14 cellular contexts compared by ENCODE assay signal in the genomic region with DNA sequence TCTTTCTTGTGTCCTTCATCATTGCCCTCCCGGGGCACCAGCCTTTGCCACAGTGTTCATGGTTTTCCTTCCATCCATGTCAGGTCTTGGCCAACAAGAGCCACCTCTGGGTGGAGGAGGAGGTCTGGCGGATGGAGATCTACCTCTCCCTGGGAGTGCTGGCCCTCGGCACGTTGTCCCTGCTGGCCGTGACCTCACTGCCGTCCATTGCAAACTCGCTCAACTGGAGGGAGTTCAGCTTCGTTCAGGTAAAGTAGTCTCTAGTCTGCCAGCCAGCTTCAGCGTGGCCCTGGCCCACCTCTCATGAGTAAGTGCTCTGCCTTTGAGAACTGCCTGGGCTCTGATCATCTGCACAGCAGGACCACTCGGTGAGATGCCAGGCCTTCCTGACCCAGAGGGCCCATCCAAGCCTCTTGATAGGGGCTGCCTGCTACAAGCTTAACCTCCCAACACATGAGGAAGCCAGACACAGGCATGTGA. TPM values are rescaled to one million over a fixed set of nuclear protein-coding genes. Genes with fewer than 3 reads are reported as not detected.
DNase-seq lines count a peak whose midpoint lies in the region; ATAC-seq, FAIRE-seq and TF ChIP-seq lines count a peak whose summit lies in the region.
"Had no signal": no experiment of that assay in that cellular context is flagged by ENCODE, and none has a peak within 500 bp of the region (broad histone marks: within the 10 kb centered on the region; RNA-seq: fewer than 3 reads in every experiment).

No MANE protein-coding gene starts in this region.

- peak overlapping the region; percentile 72 for H3K4ac ChIP-seq in H1 (replicated peaks; ENCODE audit: insufficient read length, low read depth, low read length)

- no peak overlapping the region for H3K9ac ChIP-seq in H1 (replicated peaks in 1 of 4; ENCODE audit: extremely low read depth in 1 of 4, low read depth in 3 of 4, low read length in 3 of 4)
- H3K9ac ChIP-seq: BLaER1 treated with 17β-estradiol and CSF1 and Interleukin-3, amounts not matched to agents 10 nM and 100 nM had no signal

- POLR2A ChIA-PET in H1 (lab: Charles Lee; ENCODE audit: partially characterized antibody): interaction anchor here (1.4 to 2.2 kb wide), 3 partner anchors 10 to 13 kb away, joined by 4 to 8 read pairs (median 5); no protein-coding TSS in a partner anchor

- H3K36me3 ChIP-seq in H7 (replicated peaks; ENCODE audit: control insufficient read depth, insufficient read depth, low read length) (peaks cover 7% of the 10 kb centered on the region), MG63 (peaks cover 42% of the 10 kb centered on the region), H1 (ENCODE audit: control insufficient read depth in 2 of 4, insufficient read depth in 4 of 4, low read length in 3 of 4) (peaks cover 0 to 5% (median 2%) of the 10 kb centered on the region in 4 experiments; a peak in 1 of 8 replicates), osteoblast (ENCODE audit: insufficient read depth, low read length) (peaks cover 8% of the 10 kb centered on the region)
- H3K36me3 ChIP-seq: SJCRH30 had no signal

- no peaks in the 10 kb centered on the region for H3K79me2 ChIP-seq in H1 (ENCODE audit: control insufficient read depth in 1 of 2, insufficient read depth in 2 of 2, low read length in 2 of 2)
- H3K79me2 ChIP-seq in osteoblast (ENCODE audit: insufficient read depth, low read length): peaks cover 9% of the 10 kb centered on the region

- H3K18ac ChIP-seq in H1 (ENCODE audit: extremely low read depth, low read length): peak overlapping the region; percentile 88

- peak overlapping the region; percentile 99 for H2BK12ac ChIP-seq in H1 (ENCODE audit: low read depth, low read length)

- no peak overlapping the region; the same call in 1 of the 2 replicates for H3K27ac ChIP-seq in H1 (ENCODE audit: low read depth, low read length)
- peak overlapping the region; percentile 99 for H3K27ac ChIP-seq in osteoblast (ENCODE audit: low read depth, low read length)
- H3K27ac ChIP-seq: BLaER1 treated with 17β-estradiol and CSF1 and Interleukin-3, amounts not matched to agents 10 nM and 100 nM; SJCRH30 had no signal

- no peak for TF ChIP-seq EP300 in H1 (IDR thresholded peaks at IDR 0.05; ENCODE audit: borderline replicate concordance in 1 of 2, low read depth in 2 of 2, low read length in 2 of 2)

- H3K9me3 ChIP-seq in MG63 (no peaks in the 10 kb centered on the region), H1 (ENCODE audit: insufficient read depth in 2 of 2, low read depth in 1 of 2, low read length in 1 of 2) (no peaks in the 10 kb centered on the region), osteoblast (ENCODE audit: low read depth, low read length) (no peaks in the 10 kb centered on the region)
- H3K9me3 ChIP-seq: BLaER1 treated with 17β-estradiol and CSF1 and Interleukin-3, amounts not matched to agents 10 nM and 100 nM; SJCRH30 had no signal

- no peak overlapping the region for H3K23ac ChIP-seq in H1 (ENCODE audit: insufficient read length)

- H2AFZ ChIP-seq in H1 (ENCODE audit: low read length) (no peak overlapping the region), osteoblast (ENCODE audit: low read length) (no peak overlapping the region)
- H2AFZ ChIP-seq: PC-9 had no signal

- peaks cover 0 to 3% of the 10 kb centered on the region in 2 experiments for H4K20me1 ChIP-seq in H1 (replicated peaks in 1 of 2; ENCODE audit: control insufficient read depth in 1 of 2, insufficient read depth in 2 of 2, low read length in 2 of 2)
- H4K20me1 ChIP-seq in osteoblast (ENCODE audit: insufficient read depth, low read length): no peaks in the 10 kb centered on the region

- H2BK15ac ChIP-seq in H1 (ENCODE audit: low read length): 0 out of 2 replicates have a peak overlapping the region, but pooled peaks have one; percentile 53

- 0 out of 2 replicates have a peak overlapping the region, but pooled peaks have one; percentile 74 for H4K8ac ChIP-seq in H1 (ENCODE audit: extremely low read depth, insufficient read depth, low read length)

- TF ChIP-seq CTCF in H1 (IDR thresholded peaks at IDR 0.05; ENCODE audit: control extremely low read depth in 1 of 3, insufficient read depth in 1 of 3, low read depth in 1 of 3, low read length in 3 of 3) (no peak), osteoblast (IDR thresholded peaks at IDR 0.05; ENCODE audit: extremely low read depth, low read depth, low read length) (no peak)

- no peaks in the 10 kb centered on the region for H3K79me1 ChIP-seq in H1 (ENCODE audit: low read depth, low read length)

- H3K23me2 ChIP-seq in H1 (ENCODE audit: low read depth, low read length): no peaks in the 10 kb centered on the region

- H3K56ac ChIP-seq in H1 (replicated peaks; ENCODE audit: insufficient read length, low read depth, low read length): no peak overlapping the region

- no peak overlapping the region for H3K14ac ChIP-seq in H1 (ENCODE audit: insufficient read length)

- TF ChIP-seq POLR2A in H1 (IDR thresholded peaks at IDR 0.05; ENCODE audit: control extremely low read depth in 1 of 2, low read depth in 2 of 2, low read length in 2 of 2): no peak

- H2AK5ac ChIP-seq in H1 (ENCODE audit: low read depth, low read length): peak overlapping the region; percentile 98; the same call in 1 of the 2 replicates

- H3K4me3 ChIP-seq in H7 (ENCODE audit: insufficient read depth, low read depth, low read length) (no peak overlapping the region), MG63 (no peak overlapping the region), H1 (ENCODE audit: extremely low read depth in 1 of 4, insufficient read depth in 2 of 4, low read depth in 3 of 4, low read length in 4 of 4) (no peak overlapping the region), osteoblast (ENCODE audit: insufficient read depth, low read length) (no peak overlapping the region)
- H3K4me3 ChIP-seq: BLaER1 treated with 17β-estradiol and CSF1 and Interleukin-3, amounts not matched to agents 10 nM and 100 nM; PC-9; SJCRH30 had no signal

- H3K4me2 ChIP-seq in H1 (ENCODE audit: insufficient read depth in 1 of 2, low read depth in 2 of 2, low read length in 2 of 2) (peak overlapping the region in 1 of 2 experiments; percentile 81; a peak in 1 of 4 replicates), osteoblast (ENCODE audit: insufficient read depth, low read length) (no peak overlapping the region)
- H3K4me2 ChIP-seq: BLaER1 treated with 17β-estradiol and CSF1 and Interleukin-3, amounts not matched to agents 10 nM and 100 nM had no signal

- DNase-seq in H7 (peak; percentile 8), MG63 (peak; percentile 42), H1 (ENCODE audit: low read depth in 1 of 2, low spot score in 2 of 2) (no peak), osteoblast (ENCODE audit: insufficient read length, low spot score, missing footprints) (no peak), left colon (no peak), DMS153 (lab: John Stamatoyannopoulos, UW) (no peak), T-helper 1 cell (no peak)
- DNase-seq: KG1, NCI-H1105, NCI-H1694 treated with DMSO at 0.1 percent for 48 hours, PC-9, SJCRH30, T-cell had no signal

- TF ChIP-seq RAD21 in H1 (IDR thresholded peaks at IDR 0.05 in 1 of 2, conservative IDR thresholded peaks at IDR 0.05 in 1 of 2; ENCODE audit: low read depth in 2 of 2, low read length in 2 of 2): no peak

- peak overlapping the region; percentile 24; the same call in 1 of the 2 replicates for H2BK20ac ChIP-seq in H1 (ENCODE audit: low read length)

- WGBS in H1 (ENCODE audit: extremely low coverage in 1 of 2, insufficient coverage in 1 of 2, insufficient read length in 1 of 2, insufficient replicate concordance in 2 of 2, low coverage in 1 of 2, low lambda C conversion rate in 2 of 2, missing lambda C conversion rate in 1 of 2), 2 experiments: 90% methylated on average over 10 of the region's 10 CpGs; no CpG with 5 or more reads in 1 of the 2 experiments

- ATAC-seq in left colon: no peak
- ATAC-seq: T-cell had no signal

- peak overlapping the region; percentile 9 for H4K91ac ChIP-seq in H1 (replicated peaks; ENCODE audit: insufficient read length, low read length)

- CTCF ChIA-PET in H1 (lab: Charles Lee; ENCODE audit: partially characterized antibody): interaction anchor here (0.6 to 3.3 kb wide), 9 partner anchors 11 to 286 kb away, joined by 3 to 20 read pairs (median 4); no protein-coding TSS in a partner anchor

- intact Hi-C loops in left colon (cut with DNase I, micrococcal nuclease): no loop called here

- peak overlapping the region; percentile 93 for H2BK5ac ChIP-seq in H1 (ENCODE audit: low read depth, low read length)

- no peak for FAIRE-seq in H1 (lab: Jason Lieb, UNC)

- H4K5ac ChIP-seq in H1 (ENCODE audit: insufficient read length, low read depth, low read length): peak overlapping the region; percentile 20

- H3K27me3 ChIP-seq in H7 (ENCODE audit: control insufficient read depth, insufficient read depth, low read length): no peaks in the 10 kb centered on the region
- H3K27me3 ChIP-seq in MG63: no peaks in the 10 kb centered on the region
- no peaks in the 10 kb centered on the region for H3K27me3 ChIP-seq in H1 (replicated peaks in 1 of 4; ENCODE audit: control insufficient read depth in 3 of 4, extremely low read depth in 1 of 4, insufficient read depth in 3 of 4, low read length in 3 of 4)
- H3K27me3 ChIP-seq in osteoblast (ENCODE audit: insufficient read depth, low read length): no peaks in the 10 kb centered on the region
- H3K27me3 ChIP-seq: BLaER1 treated with 17β-estradiol and CSF1 and Interleukin-3, amounts not matched to agents 10 nM and 100 nM; SJCRH30 had no signal

- H3K4me1 ChIP-seq in H1 (replicated peaks in 1 of 4; ENCODE audit: control insufficient read depth in 3 of 4, insufficient read depth in 4 of 4, low read length in 3 of 4): peaks cover 16 to 32% (median 25%) of the 10 kb centered on the region in 4 experiments
- H3K4me1 ChIP-seq in osteoblast (ENCODE audit: insufficient read depth, low read length): peaks cover 56% of the 10 kb centered on the region

- H2BK120ac ChIP-seq in H1 (replicated peaks; ENCODE audit: low read depth, low read length): peak overlapping the region; percentile 80

TF ChIP-seq in H1, 55 proteins besides CTCF, POLR2A, EP300 and RAD21:
- TF ChIP-seq BRCA1 (IDR thresholded peaks at IDR 0.05; ENCODE audit: low read depth, low read length) (no peak), KDM1A (IDR thresholded peaks at IDR 0.05; ENCODE audit: borderline replicate concordance, low read length) (0 out of 2 replicates have a peak, but pooled peaks have one; percentile 6)
TF ChIP-seq in H1: peak in this region for 1.

RNA-seq across cellular contexts. Expression of gene STEAP3, which starts 31.0 kb away (rescaled TPM):
- 14.3 and 16.0 TPM in 2 replicates for total RNA-seq in H7 (2014; rRNA removed; shearing (Covaris generic))
- total RNA-seq in MG63 (2014; rRNA removed; shearing (Covaris generic); ENCODE audit: low replicate concordance): 7.6 and 8.1 TPM in 2 replicates
- total RNA-seq in H1 (2021; fragmentation: NEBNext Ultra II Directional; extraction: Animal tissue kit (Norgen Biotek cat#: 25700)): 21.7 and 22.2 TPM in 2 replicates
- polyA plus RNA-seq in H1 (2011; rRNA removed): 27.9 and 40.1 TPM in 2 replicates
- polyA plus RNA-seq in H1 (2011; cell fraction: cytosol; rRNA removed): 18.9 TPM
- polyA plus RNA-seq in H1 (2011; cell fraction: nucleus; rRNA removed): 37.7 TPM
- 18.7 to 23.4 TPM (median 21.9 TPM) in 4 replicates for polyA plus RNA-seq in H1 (2012, experiment 1 of 2)
- 19.4 TPM for polyA plus RNA-seq in H1 (2012, experiment 2 of 2)
- 25.2 TPM for polyA plus RNA-seq in H1 (2013, experiment 1 of 2)
- polyA plus RNA-seq in H1 (2013, experiment 2 of 2): 25.2 TPM
- 21.9 and 35.2 TPM in 2 replicates for polyA minus RNA-seq in H1 (2011; rRNA and poly(A)+ RNA removed)
- 23.3 TPM for polyA minus RNA-seq in H1 (2011; cell fraction: cytosol; rRNA and poly(A)+ RNA removed)
- polyA minus RNA-seq in H1 (2011; cell fraction: nucleus; rRNA and poly(A)+ RNA removed): 23.5 TPM
- total RNA-seq in osteoblast: 27.4 and 40.9 TPM in 2 replicates
- 10 to 100 TPM; 19.4 to 29.6 TPM for total RNA-seq in left colon

Comparison
In these comparisons a context has a peak if more than half of its experiments do, and no peak if none do; other contexts are left out.
1. DNase-seq: peak in H7 (single experiment) and MG63 (single experiment); none in H1 (0 of 2), osteoblast (single experiment), left colon (0 of 2), DMS153 (single experiment) and T-helper 1 cell (0 of 5).